ENCODE assay signal across 8 cellular contexts in genomic region chr7:30800785-30801252, GRCh38. TPM values are rescaled to one million over a fixed set of nuclear protein-coding genes. Genes with fewer than 3 reads are reported as not detected.
A peak's percentile ranks its signal among the peaks of the same experiment; 100 is the strongest.
DNase-seq lines count a peak whose midpoint lies in the region; ATAC-seq, FAIRE-seq and TF ChIP-seq lines count a peak whose summit lies in the region.

No MANE protein-coding gene starts in this region.

- TF ChIP-seq POLR2A in sigmoid colon (IDR thresholded peaks at IDR 0.05): no peak

- peaks cover 5% of the 10 kb centered on the region for H3K4me1 ChIP-seq in CD4-positive, alpha-beta memory T cell (ENCODE audit: insufficient read depth, low read length)
- H3K4me1 ChIP-seq in astrocyte (ENCODE audit: insufficient read depth, low read length): peaks cover 53% of the 10 kb centered on the region
- peaks cover 0 to 72% (median 62%) of the 10 kb centered on the region in 4 donors for H3K4me1 ChIP-seq in sigmoid colon

- TF ChIP-seq CTCF in astrocyte (IDR thresholded peaks at IDR 0.05; ENCODE audit: insufficient read depth, low read depth, low read length) (peak; percentile 77), sigmoid colon (IDR thresholded peaks at IDR 0.05) (peak; percentile 64 to 76 (median 70))

- H3K9ac ChIP-seq in astrocyte (ENCODE audit: low read length): no peak overlapping the region

- peak overlapping the region; percentile 37 for H3K4me2 ChIP-seq in astrocyte (ENCODE audit: low read length)

- H3K27me3 ChIP-seq in CD4-positive, alpha-beta memory T cell (ENCODE audit: insufficient read depth, low read length): no peaks in the 10 kb centered on the region
- H3K27me3 ChIP-seq in astrocyte (ENCODE audit: insufficient read depth, low read length): no peaks in the 10 kb centered on the region
- H3K27me3 ChIP-seq in sigmoid colon: no peaks in the 10 kb centered on the region

- H3K27ac Mint-ChIP-seq in CD4-positive, alpha-beta memory T cell: no peak overlapping the region
- H3K27ac Mint-ChIP-seq in astrocyte (ENCODE audit: unreplicated experiment): no peak overlapping the region

- peak overlapping the region in 1 of 8 donors; percentile 13 for H3K4me3 Mint-ChIP-seq in CD4-positive, alpha-beta memory T cell
- H3K4me3 Mint-ChIP-seq in astrocyte (ENCODE audit: unreplicated experiment): no peak overlapping the region

- TF ChIP-seq EP300 in sigmoid colon (IDR thresholded peaks at IDR 0.05): peak in 1 of 4 donors; percentile 13

- peaks cover 0 to 5% (median 1%) of the 10 kb centered on the region in 4 donors for H3K4me1 Mint-ChIP-seq in CD4-positive, alpha-beta memory T cell
- peaks cover 55% of the 10 kb centered on the region for H3K4me1 Mint-ChIP-seq in astrocyte (ENCODE audit: low read depth, unreplicated experiment)

- intact Hi-C loops in CD4-positive, alpha-beta memory T cell (cut with micrococcal nuclease): loop anchor here (2.0 to 5.0 kb wide), 2 partner anchors 182 to 1546 kb away; no protein-coding TSS in a partner anchor
- intact Hi-C loops in sigmoid colon (cut with DNase I): loop anchor here (1.0 to 5.0 kb wide), 6 partner anchors 86 to 936 kb away; partner anchors contain the start of gene AQP1

- H3K27me3 Mint-ChIP-seq in CD4-positive, alpha-beta memory T cell: no peaks in the 10 kb centered on the region
- no peaks in the 10 kb centered on the region for H3K27me3 Mint-ChIP-seq in astrocyte (ENCODE audit: low read depth, unreplicated experiment)

- peak in 4 of 5 donors; percentile 20 to 32 (median 29) for DNase-seq in CD4-positive, alpha-beta memory T cell
- DNase-seq in HS-5 (ENCODE audit: low read depth) (peak; percentile 80), NOMO-1 treated with DMSO at 0.1 percent for 48 hours (lab: John Stamatoyannopoulos, UW; ENCODE audit: unreplicated experiment) (peak; percentile 58), astrocyte (ENCODE audit: low read depth) (peak; percentile 47), hepatic stellate cell (ENCODE audit: low spot score) (peak; percentile 82), sigmoid colon (peak; percentile 90)
- no peak for DNase-seq in central memory CD4-positive, alpha-beta T cell

- FAIRE-seq in astrocyte (lab: Jason Lieb, UNC): peak; percentile 74

- H3K27ac ChIP-seq in CD4-positive, alpha-beta memory T cell (ENCODE audit: low read depth, low read length): no peak overlapping the region
- no peak overlapping the region for H3K27ac ChIP-seq in astrocyte (ENCODE audit: low read depth, low read length)
- peak overlapping the region; percentile 15 to 59 (median 37) for H3K27ac ChIP-seq in sigmoid colon

- ATAC-seq in GM18870 (IDR thresholded peaks at IDR 0.05; ENCODE audit: unreplicated experiment): peak; percentile 18

- H3K9me3 Mint-ChIP-seq in CD4-positive, alpha-beta memory T cell: no peaks in the 10 kb centered on the region
- H3K9me3 Mint-ChIP-seq in astrocyte (ENCODE audit: unreplicated experiment): peaks cover 2% of the 10 kb centered on the region

- H3K36me3 Mint-ChIP-seq in CD4-positive, alpha-beta memory T cell: no peaks in the 10 kb centered on the region
- no peaks in the 10 kb centered on the region for H3K36me3 Mint-ChIP-seq in astrocyte (ENCODE audit: low read depth, unreplicated experiment)

- H3K79me2 ChIP-seq in astrocyte (ENCODE audit: insufficient read depth, low read length): no peaks in the 10 kb centered on the region

- CTCF ChIA-PET in CD4-positive, alpha-beta memory T cell (lab: Charles Lee; ENCODE audit: partially characterized antibody): no interaction called here

- no peaks in the 10 kb centered on the region for H3K36me3 ChIP-seq in CD4-positive, alpha-beta memory T cell (ENCODE audit: insufficient read depth, low read length)
- no peaks in the 10 kb centered on the region for H3K36me3 ChIP-seq in astrocyte (ENCODE audit: insufficient read depth, low read length)
- no peaks in the 10 kb centered on the region for H3K36me3 ChIP-seq in sigmoid colon

- H3K4me3 ChIP-seq in CD4-positive, alpha-beta memory T cell (ENCODE audit: low read length in 2 of 2): no peak overlapping the region
- no peak overlapping the region for H3K4me3 ChIP-seq in astrocyte (ENCODE audit: insufficient read depth, low read depth, low read length)
- no peak overlapping the region for H3K4me3 ChIP-seq in sigmoid colon

- H4K20me1 ChIP-seq in astrocyte (ENCODE audit: insufficient read depth, low read length): peaks cover 18% of the 10 kb centered on the region

- no peaks in the 10 kb centered on the region for H3K9me3 ChIP-seq in CD4-positive, alpha-beta memory T cell (ENCODE audit: control insufficient read depth in 1 of 2, low read length in 2 of 2)
- H3K9me3 ChIP-seq in astrocyte (ENCODE audit: insufficient read depth, low read depth, low read length) (no peaks in the 10 kb centered on the region), sigmoid colon (no peaks in the 10 kb centered on the region)

- H2AFZ ChIP-seq in astrocyte (ENCODE audit: low read depth, low read length): no peak overlapping the region

- POLR2A ChIA-PET in CD4-positive, alpha-beta memory T cell (lab: Charles Lee; ENCODE audit: partially characterized antibody): no interaction called here

- 51 to 57% methylated on average over 6 of the region's 6 CpGs for WGBS in sigmoid colon, 2 donors

RNA-seq across cellular contexts. Expression of gene MINDY4, which starts 29.6 kb away (rescaled TPM):
- total RNA-seq in CD4-positive, alpha-beta memory T cell: 1 to 10 TPM; 1.2 to 1.5 TPM
- under 1 TPM; 0.23 to 0.94 TPM for polyA plus RNA-seq in CD4-positive, alpha-beta memory T cell
- total RNA-seq in astrocyte (3.8 and 4.1 TPM in 2 replicates), sigmoid colon (10 to 100 TPM in 2 of 4 donors, 1 to 10 TPM in 2; 9.4 to 26.3 (median 16.0) TPM)
- polyA plus RNA-seq in sigmoid colon: 1 to 10 TPM; 1.2 to 2.3 (median 1.8) TPM

RNA-seq across cellular contexts. Expression of gene INMT, which starts 48.9 kb away (rescaled TPM):
- total RNA-seq in CD4-positive, alpha-beta memory T cell: 1 to 10 TPM in 1 of 2 experiments, under 1 TPM in 1; 0.87 to 1.2 TPM
- polyA plus RNA-seq in CD4-positive, alpha-beta memory T cell: under 1 TPM; 0.22 to 0.77 TPM
- total RNA-seq in astrocyte (0.09 TPM in 1 of 2 replicates, not detected in the other), sigmoid colon (10 to 100 TPM in 3 of 4 donors, 1 to 10 TPM in 1; 5.9 to 39.6 (median 21.9) TPM)
- polyA plus RNA-seq in sigmoid colon: 1 to 10 TPM; 3.7 to 9.6 (median 4.1) TPM

Comparison
In these comparisons a context has a peak if more than half of its experiments do, and no peak if none do; other contexts are left out.
1. H3K27ac ChIP-seq: peak in sigmoid colon (4 of 4); none in CD4-positive, alpha-beta memory T cell (single experiment) and astrocyte (single experiment).